1 cellular context compared by ENCODE assay signal in genomic region chr4:137664416-137664815, GRCh38.
TF ChIP-seq lines count a peak whose summit lies in the region.

No MANE protein-coding gene starts in this region.

TF ChIP-seq in GM23338, 12 proteins besides CTCF, POLR2A, EP300 and RAD21 (continued from another document):
- TF ChIP-seq, protein P1, sequence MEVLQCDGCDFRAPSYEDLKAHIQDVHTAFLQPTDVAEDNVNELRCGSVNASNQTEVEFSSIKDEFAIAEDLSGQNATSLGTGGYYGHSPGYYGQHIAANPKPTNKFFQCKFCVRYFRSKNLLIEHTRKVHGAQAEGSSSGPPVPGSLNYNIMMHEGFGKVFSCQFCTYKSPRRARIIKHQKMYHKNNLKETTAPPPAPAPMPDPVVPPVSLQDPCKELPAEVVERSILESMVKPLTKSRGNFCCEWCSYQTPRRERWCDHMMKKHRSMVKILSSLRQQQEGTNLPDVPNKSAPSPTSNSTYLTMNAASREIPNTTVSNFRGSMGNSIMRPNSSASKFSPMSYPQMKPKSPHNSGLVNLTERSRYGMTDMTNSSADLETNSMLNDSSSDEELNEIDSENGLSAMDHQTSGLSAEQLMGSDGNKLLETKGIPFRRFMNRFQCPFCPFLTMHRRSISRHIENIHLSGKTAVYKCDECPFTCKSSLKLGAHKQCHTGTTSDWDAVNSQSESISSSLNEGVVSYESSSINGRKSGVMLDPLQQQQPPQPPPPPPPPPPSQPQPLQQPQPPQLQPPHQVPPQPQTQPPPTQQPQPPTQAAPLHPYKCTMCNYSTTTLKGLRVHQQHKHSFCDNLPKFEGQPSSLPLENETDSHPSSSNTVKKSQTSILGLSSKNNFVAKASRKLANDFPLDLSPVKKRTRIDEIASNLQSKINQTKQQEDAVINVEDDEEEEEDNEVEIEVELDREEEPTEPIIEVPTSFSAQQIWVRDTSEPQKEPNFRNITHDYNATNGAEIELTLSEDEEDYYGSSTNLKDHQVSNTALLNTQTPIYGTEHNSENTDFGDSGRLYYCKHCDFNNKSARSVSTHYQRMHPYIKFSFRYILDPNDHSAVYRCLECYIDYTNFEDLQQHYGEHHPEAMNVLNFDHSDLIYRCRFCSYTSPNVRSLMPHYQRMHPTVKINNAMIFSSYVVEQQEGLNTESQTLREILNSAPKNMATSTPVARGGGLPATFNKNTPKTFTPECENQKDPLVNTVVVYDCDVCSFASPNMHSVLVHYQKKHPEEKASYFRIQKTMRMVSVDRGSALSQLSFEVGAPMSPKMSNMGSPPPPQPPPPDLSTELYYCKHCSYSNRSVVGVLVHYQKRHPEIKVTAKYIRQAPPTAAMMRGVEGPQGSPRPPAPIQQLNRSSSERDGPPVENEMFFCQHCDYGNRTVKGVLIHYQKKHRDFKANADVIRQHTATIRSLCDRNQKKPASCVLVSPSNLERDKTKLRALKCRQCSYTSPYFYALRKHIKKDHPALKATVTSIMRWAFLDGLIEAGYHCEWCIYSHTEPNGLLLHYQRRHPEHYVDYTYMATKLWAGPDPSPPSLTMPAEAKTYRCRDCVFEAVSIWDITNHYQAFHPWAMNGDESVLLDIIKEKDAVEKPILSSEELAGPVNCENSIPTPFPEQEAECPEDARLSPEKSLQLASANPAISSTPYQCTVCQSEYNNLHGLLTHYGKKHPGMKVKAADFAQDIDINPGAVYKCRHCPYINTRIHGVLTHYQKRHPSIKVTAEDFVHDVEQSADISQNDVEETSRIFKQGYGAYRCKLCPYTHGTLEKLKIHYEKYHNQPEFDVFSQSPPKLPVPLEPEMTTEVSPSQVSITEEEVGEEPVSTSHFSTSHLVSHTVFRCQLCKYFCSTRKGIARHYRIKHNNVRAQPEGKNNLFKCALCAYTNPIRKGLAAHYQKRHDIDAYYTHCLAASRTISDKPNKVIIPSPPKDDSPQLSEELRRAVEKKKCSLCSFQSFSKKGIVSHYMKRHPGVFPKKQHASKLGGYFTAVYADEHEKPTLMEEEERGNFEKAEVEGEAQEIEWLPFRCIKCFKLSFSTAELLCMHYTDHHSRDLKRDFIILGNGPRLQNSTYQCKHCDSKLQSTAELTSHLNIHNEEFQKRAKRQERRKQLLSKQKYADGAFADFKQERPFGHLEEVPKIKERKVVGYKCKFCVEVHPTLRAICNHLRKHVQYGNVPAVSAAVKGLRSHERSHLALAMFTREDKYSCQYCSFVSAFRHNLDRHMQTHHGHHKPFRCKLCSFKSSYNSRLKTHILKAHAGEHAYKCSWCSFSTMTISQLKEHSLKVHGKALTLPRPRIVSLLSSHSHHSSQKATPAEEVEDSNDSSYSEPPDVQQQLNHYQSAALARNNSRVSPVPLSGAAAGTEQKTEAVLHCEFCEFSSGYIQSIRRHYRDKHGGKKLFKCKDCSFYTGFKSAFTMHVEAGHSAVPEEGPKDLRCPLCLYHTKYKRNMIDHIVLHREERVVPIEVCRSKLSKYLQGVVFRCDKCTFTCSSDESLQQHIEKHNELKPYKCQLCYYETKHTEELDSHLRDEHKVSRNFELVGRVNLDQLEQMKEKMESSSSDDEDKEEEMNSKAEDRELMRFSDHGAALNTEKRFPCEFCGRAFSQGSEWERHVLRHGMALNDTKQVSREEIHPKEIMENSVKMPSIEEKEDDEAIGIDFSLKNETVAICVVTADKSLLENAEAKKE (CRISPR knock-in tag; IDR thresholded peaks at IDR 0.05), result no peak
- TF ChIP-seq ETS1 (IDR thresholded peaks at IDR 0.05), result no peak
- no peak for TF ChIP-seq ZNF114 (CRISPR knock-in tag; IDR thresholded peaks at IDR 0.05)
